Comparison of ENCODE assay signal across 17 cellular contexts in genomic region chr12:19155981-19156734, GRCh38. TPM values are rescaled to one million over a fixed set of nuclear protein-coding genes. Genes with fewer than 3 reads are reported as not detected.
DNase-seq lines count a peak whose midpoint lies in the region; ATAC-seq, FAIRE-seq and TF ChIP-seq lines count a peak whose summit lies in the region.
"Had no signal": no experiment of that assay in that cellular context is flagged by ENCODE, and none has a peak within 500 bp of the region (broad histone marks: within the 10 kb centered on the region; RNA-seq: fewer than 3 reads in every experiment).

No MANE protein-coding gene starts in this region.

- H4K20me1 ChIP-seq in endothelial cell of umbilical vein (replicated peaks; ENCODE audit: control insufficient read depth, extremely low read depth, insufficient read depth, low read length), result no peaks in the 10 kb centered on the region

- CTCF ChIA-PET in endothelial cell of umbilical vein (lab: Charles Lee), result interaction anchor here (0.7 to 1.0 kb wide), 4 partner anchors 13 to 1257 kb away, joined by 3 read pairs; no protein-coding TSS in a partner anchor

- no peaks in the 10 kb centered on the region for H3K36me3 ChIP-seq in cardiac muscle cell
- H3K36me3 ChIP-seq in endothelial cell of umbilical vein (ENCODE audit: control insufficient read depth in 2 of 2, extremely low read depth in 1 of 2, insufficient read depth in 2 of 2, low read length in 2 of 2), result no peaks in the 10 kb centered on the region

- FAIRE-seq in endothelial cell of umbilical vein (lab: Jason Lieb, UNC), result peak; percentile 58
- FAIRE-seq: GM19239, RCC 7860 had no signal

- no peaks in the 10 kb centered on the region for H3K9me3 ChIP-seq in cardiac muscle cell (ENCODE audit: low read depth)
- no peaks in the 10 kb centered on the region for H3K9me3 ChIP-seq in endothelial cell of umbilical vein (replicated peaks; ENCODE audit: control insufficient read depth, insufficient read depth, low read length)

- dilution Hi-C loops in endothelial cell of umbilical vein (cut with MboI; ENCODE audit: extremely low pct_ligation_motif_present, low sequenced_read_pairs), result no loop called here

- H3K9me1 ChIP-seq in endothelial cell of umbilical vein (replicated peaks; ENCODE audit: control insufficient read depth, extremely low read depth, insufficient read depth, low read length), result no peaks in the 10 kb centered on the region

- no peak for ATAC-seq in left cardiac atrium

- no peak for TF ChIP-seq CTCF in cardiac muscle cell (IDR thresholded peaks at IDR 0.05; ENCODE audit: low read depth, low read length)
- TF ChIP-seq CTCF in endothelial cell of umbilical vein (IDR thresholded peaks at IDR 0.05; ENCODE audit: extremely low read depth in 1 of 2, insufficient read depth in 1 of 2, low read depth in 1 of 2, low read length in 2 of 2), result no peak
- TF ChIP-seq CTCF in GM10266 (IDR thresholded peaks at IDR 0.05; ENCODE audit: control insufficient read depth, insufficient read depth, low read depth, missing control alignments), result no peak

- POLR2A ChIA-PET in endothelial cell of umbilical vein (lab: Charles Lee), result no interaction called here

- H2AFZ ChIP-seq in endothelial cell of umbilical vein (ENCODE audit: low read depth, low read length), result no peak overlapping the region

- DNase-seq in cardiac muscle cell (ENCODE audit: low read depth in 1 of 2, low spot score in 1 of 2) (no peak), left cardiac atrium (no peak), endothelial cell of umbilical vein (ENCODE audit: low read depth, low spot score) (peak; percentile 76), left kidney (ENCODE audit: low read depth, low spot score) (peak; percentile 9), pulmonary artery endothelial cell (ENCODE audit: low read depth, low spot score) (peak; percentile 19), dedifferentiated amniotic fluid mesenchymal stem cell (ENCODE audit: extremely low spot score) (no peak), NCI-H446 (lab: John Stamatoyannopoulos, UW) (no peak), GM10266 (ENCODE audit: extremely low spot score) (no peak)
- DNase-seq: DND-41, HCEC 1CT, NCI-H1105, NCI-H2081, NCI-H2171 treated with DMSO at 0.1 percent for 48 hours, NCI-H748 treated with DMSO at 0.1 percent for 48 hours, SHP77 had no signal

- H3K4me1 ChIP-seq in cardiac muscle cell (ENCODE audit: low read depth), result peaks cover 35% of the 10 kb centered on the region
- peaks cover 13% of the 10 kb centered on the region for H3K4me1 ChIP-seq in endothelial cell of umbilical vein (ENCODE audit: control insufficient read depth, extremely low read depth, insufficient read depth, low read length)

- H3K4me2 ChIP-seq in endothelial cell of umbilical vein (ENCODE audit: insufficient read depth, low read length), result peak overlapping the region; percentile 62

- no peaks in the 10 kb centered on the region for H3K79me2 ChIP-seq in endothelial cell of umbilical vein (ENCODE audit: control insufficient read depth, insufficient read depth, low read length)

- TF ChIP-seq POLR2A in endothelial cell of umbilical vein (IDR thresholded peaks at IDR 0.05; ENCODE audit: low read depth, low read length), result no peak

- no peaks in the 10 kb centered on the region for H3K27me3 ChIP-seq in cardiac muscle cell
- H3K27me3 ChIP-seq in endothelial cell of umbilical vein (ENCODE audit: control insufficient read depth in 2 of 2, insufficient read depth in 2 of 2, low read length in 2 of 2), result no peaks in the 10 kb centered on the region

- intact Hi-C loops in left cardiac atrium (cut with DNase I), result no loop called here
- intact Hi-C loops in endothelial cell of umbilical vein (cut with micrococcal nuclease), result no loop called here

- H3K9ac ChIP-seq in endothelial cell of umbilical vein (replicated peaks; ENCODE audit: extremely low read depth, insufficient read depth, low read length), result no peak overlapping the region

- BruUV-seq in endothelial cell of umbilical vein (replicated peaks; lab: Mats Ljungman, UMichigan), result no TSS peak

- H3K4me3 ChIP-seq in cardiac muscle cell (no peak overlapping the region), endothelial cell of umbilical vein (replicated peaks in 1 of 3; ENCODE audit: insufficient read depth in 1 of 3, low read depth in 1 of 3, low read length in 3 of 3) (no peak overlapping the region)

- peak overlapping the region; percentile 77 for H3K27ac ChIP-seq in cardiac muscle cell
- H3K27ac ChIP-seq in endothelial cell of umbilical vein (ENCODE audit: insufficient read depth, low read depth, low read length), result no peak overlapping the region

TF ChIP-seq in endothelial cell of umbilical vein, 7 proteins besides CTCF, POLR2A, EP300 and RAD21:
- no peak for TF ChIP-seq JUN (IDR thresholded peaks at IDR 0.05; ENCODE audit: borderline replicate concordance, insufficient read depth, insufficient read length, low read depth)
- TF ChIP-seq MAX (IDR thresholded peaks at IDR 0.05; ENCODE audit: insufficient read depth, insufficient read length), result no peak
- no peak for TF ChIP-seq POLR2AphosphoS5 (IDR thresholded peaks at IDR 0.05; ENCODE audit: insufficient read depth, low read depth, low read length)
- no peak for TF ChIP-seq MYC (IDR thresholded peaks at IDR 0.05; ENCODE audit: low read depth, low read length)
- TF ChIP-seq FOS (IDR thresholded peaks at IDR 0.05; ENCODE audit: borderline replicate concordance, insufficient read depth, low read length), result no peak
- TF ChIP-seq EZH2 (IDR thresholded peaks at IDR 0.05; ENCODE audit: borderline replicate concordance, low read depth, low read length, severe bottlenecking), result no peak
- TF ChIP-seq GATA2 (IDR thresholded peaks at IDR 0.05; ENCODE audit: insufficient read depth, insufficient read length, low read depth, low read length), result no peak

RNA-seq across cellular contexts. Expression of gene PLEKHA5, which starts 26.6 kb away (rescaled TPM):
- total RNA-seq in cardiac muscle cell (53.7 and 88.4 TPM in 2 replicates), left cardiac atrium (10 to 100 TPM; 36.9 to 53.4 TPM), endothelial cell of umbilical vein (12.7 and 13.4 TPM in 2 replicates), pulmonary artery endothelial cell (11.7 and 14.6 TPM in 2 replicates)
- polyA plus RNA-seq in cardiac muscle cell (103 and 127 TPM in 2 replicates), endothelial cell of umbilical vein (1.9 and 2.5 TPM in 2 replicates)
- polyA plus RNA-seq in endothelial cell of umbilical vein (2011; cell fraction: cytosol; rRNA removed), result 2.8 and 3.0 TPM in 2 replicates
- 7.3 TPM in 2 replicates for polyA plus RNA-seq in endothelial cell of umbilical vein (2011; cell fraction: nucleus; rRNA removed)
- polyA plus RNA-seq in endothelial cell of umbilical vein (2012), result 4.8 and 6.4 TPM in 2 replicates
- 8.9 and 11.8 TPM in 2 replicates for polyA minus RNA-seq in endothelial cell of umbilical vein
- 3.2 TPM for polyA minus RNA-seq in endothelial cell of umbilical vein (2011; cell fraction: cytosol; rRNA and poly(A)+ RNA removed)
- polyA minus RNA-seq in endothelial cell of umbilical vein (2011; cell fraction: nucleus; rRNA and poly(A)+ RNA removed), result 27.7 and 37.8 TPM in 2 replicates

Comparison
In these comparisons a context has a peak if more than half of its experiments do, and no peak if none do; other contexts are left out.
1. DNase-seq: peak in endothelial cell of umbilical vein (single experiment), left kidney (single experiment) and pulmonary artery endothelial cell (single experiment); none in cardiac muscle cell (0 of 2), left cardiac atrium (single experiment), dedifferentiated amniotic fluid mesenchymal stem cell (single experiment), NCI-H446 (0 of 2) and GM10266 (single experiment).